Comparison of ENCODE assay signal across 4 cellular contexts in the genomic region with DNA sequence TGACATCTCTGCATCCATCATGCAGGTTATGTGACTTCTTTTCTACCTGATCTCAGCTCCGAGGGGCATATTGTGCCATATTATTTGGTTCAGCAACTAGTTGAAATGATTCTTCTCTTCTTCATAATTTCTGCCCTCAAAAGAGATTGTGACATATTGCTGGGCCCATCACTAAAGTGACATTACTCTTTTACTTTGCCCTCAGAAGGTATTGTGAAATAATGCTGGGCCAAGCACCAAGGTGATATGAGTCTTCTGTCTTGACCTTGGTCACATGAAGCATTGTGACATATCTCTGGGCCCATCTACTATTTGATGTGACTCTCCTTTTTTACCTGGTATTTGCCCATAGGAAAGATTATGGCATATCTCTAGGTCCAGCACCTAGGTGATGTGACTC.
"Had no signal": no experiment of that assay in that cellular context is flagged by ENCODE, and none has a peak within 500 bp of the region (broad histone marks: within the 10 kb centered on the region; RNA-seq: fewer than 3 reads in every experiment).

No MANE protein-coding gene starts in this region.

- H2AFZ ChIP-seq: GM23338 had no signal

- DNase-seq: H9, HCEC 1CT, KBM-7 had no signal

- H3K27ac Mint-ChIP-seq: GM23338, H9 had no signal

- H3K4me3 Mint-ChIP-seq: GM23338, H9 had no signal

- H3K4me1 Mint-ChIP-seq: GM23338, H9 had no signal

- H3K4me3 ChIP-seq: GM23338 had no signal

- H3K4me2 ChIP-seq: GM23338 had no signal

- ATAC-seq: GM23338 had no signal
